ENCODE assay signal across 23 cellular contexts in genomic region chr5:179231309-179231708, GRCh38.
A peak's percentile ranks its signal among the peaks of the same experiment; 100 is the strongest.
DNase-seq lines count a peak whose midpoint lies in the region; TF ChIP-seq lines count a peak whose summit lies in the region.
"Had no signal": no experiment of that assay in that cellular context is flagged by ENCODE, and none has a peak within 500 bp of the region (broad histone marks: within the 10 kb centered on the region; RNA-seq: fewer than 3 reads in every experiment).

No MANE protein-coding gene starts in this region.

- H3K27ac Mint-ChIP-seq in chondrocyte (ENCODE audit: unreplicated experiment) = no peak overlapping the region
- no peak overlapping the region for H3K27ac Mint-ChIP-seq in type B pancreatic cell
- H3K27ac Mint-ChIP-seq: CD14-positive monocyte; CD8-positive, alpha-beta memory T cell had no signal

- DNase-seq in activated effector memory CD4-positive, alpha-beta T cell treated with anti-CD3 and anti-CD28 coated beads, Interleukin-2, amount 50 U/mL, for 16 hours = peak; percentile 25
- DNase-seq in activated effector memory CD4-positive, alpha-beta T cell treated with Interleukin-2 at 50 U/mL for 16 hours = no peak
- DNase-seq in chondrocyte (ENCODE audit: low spot score) (peak; percentile 53), mesenteric fat pad (ENCODE audit: low spot score) (peak; percentile 55), type B pancreatic cell (ENCODE audit: extremely low spot score, unreplicated experiment) (peak; percentile 45), iPS-NIHi7 (ENCODE audit: extremely low spot score) (no peak), NCI-H2227 treated with DMSO at 0.1 percent for 48 hours (lab: John Stamatoyannopoulos, UW) (no peak)
- DNase-seq: 8988T; ACHN; BE2C; CD8-positive, alpha-beta memory T cell; DMS 273 treated with DMSO at 0.1 percent for 48 hours; DND-41; Kasumi-1; NCI-H1105 treated with DMSO at 0.1 percent for 48 hours; NCI-H146; NCI-H1930; NCI-H2107; NCI-H446 treated with DMSO at 0.1 percent for 48 hours; NCI-H526; NCI-H82; SIG-M5 had no signal

- no peaks in the 10 kb centered on the region for H3K36me3 Mint-ChIP-seq in chondrocyte (ENCODE audit: low read depth)
- H3K36me3 Mint-ChIP-seq in type B pancreatic cell = no peaks in the 10 kb centered on the region
- H3K36me3 Mint-ChIP-seq: CD14-positive monocyte; CD8-positive, alpha-beta memory T cell had no signal

- H3K4me1 Mint-ChIP-seq in chondrocyte (ENCODE audit: low read depth) (peaks cover 5% of the 10 kb centered on the region), type B pancreatic cell (ENCODE audit: unreplicated experiment) (peaks cover 4% of the 10 kb centered on the region)
- H3K4me1 Mint-ChIP-seq: CD14-positive monocyte; CD8-positive, alpha-beta memory T cell had no signal

- H3K27me3 Mint-ChIP-seq in chondrocyte (ENCODE audit: low read depth) (no peaks in the 10 kb centered on the region), type B pancreatic cell (no peaks in the 10 kb centered on the region)

- H3K4me3 Mint-ChIP-seq in chondrocyte (ENCODE audit: unreplicated experiment) (no peak overlapping the region), type B pancreatic cell (no peak overlapping the region)
- H3K4me3 Mint-ChIP-seq: CD8-positive, alpha-beta memory T cell had no signal

- TF ChIP-seq CTCF in chondrocyte (IDR thresholded peaks at IDR 0.05) (no peak), type B pancreatic cell (conservative IDR thresholded peaks at IDR 0.05) (no peak)

- H3K9me3 Mint-ChIP-seq in chondrocyte (ENCODE audit: low read depth) = no peaks in the 10 kb centered on the region
- H3K9me3 Mint-ChIP-seq in type B pancreatic cell = no peaks in the 10 kb centered on the region

Comparison
In these comparisons a context has a peak if more than half of its experiments do, and no peak if none do; other contexts are left out.
1. DNase-seq: peak in activated effector memory CD4-positive, alpha-beta T cell treated with anti-CD3 and anti-CD28 coated beads, Interleukin-2, amount 50 U/mL, for 16 hours (single experiment), chondrocyte (single experiment), mesenteric fat pad (single experiment) and type B pancreatic cell (single experiment); none in activated effector memory CD4-positive, alpha-beta T cell treated with Interleukin-2 at 50 U/mL for 16 hours (single experiment), iPS-NIHi7 (single experiment) and NCI-H2227 treated with DMSO at 0.1 percent for 48 hours (single experiment).